8 cellular contexts compared by ENCODE assay signal in the genomic region with DNA sequence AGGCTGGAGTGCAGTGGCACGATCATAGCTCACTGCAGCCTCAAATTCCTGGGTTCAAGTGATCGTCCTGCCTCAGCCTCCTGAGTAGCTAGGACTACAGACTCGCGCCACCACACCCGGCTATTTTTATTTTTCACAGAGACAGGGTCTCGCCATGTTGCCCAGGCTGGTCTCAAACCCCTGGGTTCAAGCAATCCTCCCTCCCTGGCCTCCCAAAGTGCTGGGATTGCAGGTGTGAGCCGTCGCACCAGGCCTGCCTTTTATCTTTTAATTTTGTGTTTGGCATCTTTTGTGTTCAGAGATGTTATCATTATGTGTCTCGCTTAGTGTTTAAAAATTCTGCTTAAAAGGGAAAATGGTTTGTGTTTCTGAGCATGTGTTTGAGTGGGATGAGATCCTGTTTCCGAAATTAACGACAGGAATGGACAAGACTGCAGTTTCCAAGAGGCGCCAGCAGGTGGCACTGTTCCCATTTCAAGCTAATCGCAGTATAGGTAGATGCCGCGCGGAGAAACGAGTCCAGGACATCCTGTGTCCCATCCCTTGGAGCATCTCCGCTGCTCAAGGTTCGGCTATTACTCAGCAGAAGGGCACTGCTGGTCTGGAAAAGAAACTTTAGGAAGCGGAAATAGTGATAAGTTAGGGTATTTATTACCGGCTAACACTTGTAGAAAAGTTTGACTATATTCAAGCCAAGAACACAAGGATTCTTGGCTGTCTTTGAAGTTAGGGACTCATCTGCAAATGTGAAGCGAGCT.
DNase-seq lines count a peak whose midpoint lies in the region; ATAC-seq lines count a peak whose summit lies in the region.

No MANE protein-coding gene starts in this region.

- DNase-seq in CD1c-positive myeloid dendritic cell (ENCODE audit: extremely low spot score) (peak; percentile 86), NCI-H69 (lab: John Stamatoyannopoulos, UW) (peak; percentile 88), medulla oblongata (ENCODE audit: extremely low spot score) (peak; percentile 90)
- peak; percentile 67 to 73 for DNase-seq in activated CD4-positive, alpha-beta T cell treated with anti-CD3 and anti-CD28 coated beads, Interleukin-2, amount 50 U/mL, for 4 hours
- DNase-seq in effector CD8-positive, alpha-beta T cell (lab: John Stamatoyannopoulos, UW): peak; percentile 68
- DNase-seq in stimulated activated CD8-positive, alpha-beta memory T cell treated with anti-CD3 and anti-CD28 coated beads, Interleukin-15, amount 100 ng/mL, for 24 hours (ENCODE audit: low read depth): peak; percentile 55

- ATAC-seq in GM19372 (IDR thresholded peaks at IDR 0.05; ENCODE audit: low read depth, unreplicated experiment) (peak; percentile 84), HG03520 (IDR thresholded peaks at IDR 0.05; ENCODE audit: unreplicated experiment) (peak; percentile 87)

Comparison
In these comparisons a context has a peak if more than half of its experiments do, and no peak if none do; other contexts are left out.
1. Peak in every context shown above with its lines: DNase-seq and ATAC-seq.